14 cellular contexts compared by ENCODE assay signal in genomic region chr4:121654738-121655137, GRCh38. TPM values are rescaled to one million over a fixed set of nuclear protein-coding genes. Genes with fewer than 3 reads are reported as not detected.
DNase-seq lines count a peak whose midpoint lies in the region; ATAC-seq, FAIRE-seq and TF ChIP-seq lines count a peak whose summit lies in the region.
"Had no signal": no experiment of that assay in that cellular context is flagged by ENCODE, and none has a peak within 500 bp of the region (broad histone marks: within the 10 kb centered on the region; RNA-seq: fewer than 3 reads in every experiment).

No MANE protein-coding gene starts in this region.

- H3K9me3 ChIP-seq in HAP-1: no peaks in the 10 kb centered on the region

- DNase-seq in GM12891 (ENCODE audit: insufficient read length, low spot score) (no peak), HAP-1 (ENCODE audit: low spot score in 2 of 2) (no peak), ureter (ENCODE audit: low spot score) (no peak), GM19238 (ENCODE audit: insufficient read length, low spot score) (no peak), NCI-H2196 treated with DMSO at 0.1 percent for 48 hours (lab: John Stamatoyannopoulos, UW; ENCODE audit: unreplicated experiment) (no peak)
- DNase-seq: activated CD4-positive, alpha-beta T cell treated with anti-CD3 and anti-CD28 coated beads, Interleukin-2, amount 50 U/mL, for 1 hour; activated naive CD4-positive, alpha-beta T cell treated with anti-CD3 and anti-CD28 coated beads for 36 hours; naive thymus-derived CD4-positive, alpha-beta T cell had no signal

- no peak overlapping the region for H3K4me3 ChIP-seq in HAP-1
- H3K4me3 ChIP-seq: SK-N-MC, skin epidermis had no signal

- in situ Hi-C loops in HAP-1 (cut with MboI; ENCODE audit: low sequenced_read_pairs): loop anchor here (10.0 to 25.0 kb wide), 2 partner anchors 170 to 292 kb away; no protein-coding TSS in a partner anchor

- no peaks in the 10 kb centered on the region for H3K4me1 ChIP-seq in HAP-1

- no peak for FAIRE-seq in GM12891 (lab: Jason Lieb, UNC)
- FAIRE-seq: colon had no signal

- no peaks in the 10 kb centered on the region for H3K27me3 ChIP-seq in HAP-1 (ENCODE audit: low read depth)

- peak; percentile 83 for ATAC-seq in GM19372 (IDR thresholded peaks at IDR 0.05; ENCODE audit: low read depth, unreplicated experiment)
- peak; percentile 86 for ATAC-seq in HG02678 (IDR thresholded peaks at IDR 0.05; ENCODE audit: unreplicated experiment)
- ATAC-seq in HG03432 (IDR thresholded peaks at IDR 0.05; ENCODE audit: unreplicated experiment): peak; percentile 88
- ATAC-seq: naive thymus-derived CD4-positive, alpha-beta T cell had no signal

- no peaks in the 10 kb centered on the region for H3K36me3 ChIP-seq in HAP-1 (replicated peaks)

- no peak for TF ChIP-seq POLR2A in GM12891 (IDR thresholded peaks at IDR 0.05; ENCODE audit: low read depth, low read length)

TF ChIP-seq in GM12891, 5 proteins besides CTCF, POLR2A, EP300 and RAD21:
- TF ChIP-seq POLR2AphosphoS5 (IDR thresholded peaks at IDR 0.05; ENCODE audit: low read depth, low read length) (no peak), SPI1 (IDR thresholded peaks at IDR 0.05; ENCODE audit: low read depth, low read length) (peak; percentile 93)
TF ChIP-seq in GM12891: peak in this region for 1.

RNA-seq across cellular contexts. Expression of gene ANXA5, which starts 42.0 kb away (rescaled TPM):
- polyA plus RNA-seq in GM12891 (2012; ENCODE audit: low read depth, missing spikeins): 46.3 TPM
- 141 TPM for total RNA-seq in ureter
